ENCODE assay signal across 18 cellular contexts in the genomic region with DNA sequence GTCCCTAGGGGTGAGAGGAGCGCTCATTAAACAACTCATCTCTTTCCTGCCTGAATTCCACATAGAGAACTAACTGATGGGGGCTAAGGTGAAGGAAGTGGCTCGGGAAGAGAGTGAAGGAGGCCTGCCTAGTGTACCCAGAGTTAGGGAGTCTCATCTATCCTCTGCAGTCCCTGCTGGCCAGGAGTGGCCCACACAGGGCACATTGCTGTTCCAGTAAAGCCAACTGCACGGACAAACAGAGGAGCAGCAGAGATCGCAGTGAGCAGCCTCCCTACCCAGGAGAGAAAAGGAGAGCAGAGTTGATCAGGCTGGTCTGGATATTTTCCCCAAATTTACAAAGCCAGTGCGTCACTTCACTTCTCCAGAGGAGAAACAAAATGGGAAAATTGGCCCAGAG.
"Had no signal": no experiment of that assay in that cellular context is flagged by ENCODE, and none has a peak within 500 bp of the region (broad histone marks: within the 10 kb centered on the region; RNA-seq: fewer than 3 reads in every experiment).

No MANE protein-coding gene starts in this region.

- H3K27ac ChIP-seq: foreskin keratinocyte, transverse colon had no signal

- DNase-seq: activated CD4-positive, alpha-beta memory T cell treated with anti-CD3 and anti-CD28 coated beads, Interleukin-2, amount 10 ng/mL, durations not matched to agents 7 days and 5 days; activated CD8-positive, alpha-beta memory T cell treated with anti-CD3 and anti-CD28 coated beads, Interleukin-2, amount 50 U/mL, for 4 hours; activated gamma-delta T cell treated with Interleukin-2 at 50 U/mL for 16 hours; activated naive CD8-positive, alpha-beta T cell treated with anti-CD3 and anti-CD28 coated beads for 36 hours; activated T-cell treated with anti-CD3 and anti-CD28 coated beads, Interleukin-2, amount 50 U/mL, for 72 hours; anterior cingulate cortex; foreskin keratinocyte; head of caudate nucleus; left ventricle myocardium superior; naive B cell; right cardiac atrium; stimulated activated CD4-positive, alpha-beta T cell treated with anti-CD3 and anti-CD28 coated beads, Interleukin-1b, Interleukin-23, amount 100 ng/mL, for 48 hours; stimulated activated naive CD4-positive, alpha-beta T cell; substantia nigra; T-cell; T1000; transverse colon had no signal

- H3K4me3 ChIP-seq: transverse colon had no signal

- H3K4me1 ChIP-seq: transverse colon had no signal

- H3K9me3 ChIP-seq: transverse colon had no signal

- H3K36me3 ChIP-seq: transverse colon had no signal

- FAIRE-seq: keratinocyte had no signal

- ATAC-seq: activated T-cell treated with anti-CD3 and anti-CD28 coated beads, Interleukin-2, amount 50 U/mL, for 72 hours; foreskin keratinocyte; left ventricle myocardium superior; T-cell had no signal

- H3K27me3 ChIP-seq: foreskin keratinocyte, transverse colon had no signal
